In the genomic region with DNA sequence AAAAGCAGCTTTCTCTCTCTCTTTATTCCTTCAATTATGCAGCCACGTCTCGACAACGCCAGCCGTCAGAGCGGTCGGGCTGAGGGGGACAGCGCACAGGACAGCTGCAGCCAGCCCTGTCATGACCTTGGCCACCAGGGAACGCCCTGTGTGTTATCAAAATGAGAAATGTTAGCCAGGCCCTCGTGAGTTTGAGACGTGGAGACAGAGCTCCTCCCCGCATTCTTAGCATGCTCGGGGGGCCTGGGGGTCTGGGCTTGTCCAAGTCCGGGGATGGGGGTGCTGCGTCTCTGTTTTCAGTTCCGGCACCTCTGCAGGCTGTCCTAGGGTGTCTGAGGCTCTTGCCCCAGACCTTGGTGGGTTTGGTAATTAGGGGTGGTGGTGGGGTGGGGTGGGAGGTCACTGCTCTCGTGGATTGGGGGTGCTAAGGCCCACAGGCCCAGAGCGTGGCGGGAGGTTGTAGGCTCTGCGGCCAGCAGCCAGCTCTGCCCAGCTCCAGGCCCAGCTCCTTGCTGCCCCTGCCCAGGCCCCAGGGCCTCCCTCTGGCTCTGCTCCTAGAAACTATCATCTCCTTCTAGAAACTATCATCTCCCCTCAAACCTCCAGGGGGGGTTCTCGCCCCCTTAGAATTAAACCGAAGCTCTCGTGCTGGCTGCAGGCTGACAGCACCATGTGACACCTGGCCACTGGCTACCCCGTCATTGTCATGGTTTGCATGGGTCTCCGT, we compare ENCODE assay signal across 1 cellular context.
TF ChIP-seq lines count a peak whose summit lies in the region.

No MANE protein-coding gene starts in this region.

TF ChIP-seq in K562, 482 proteins besides CTCF, POLR2A, EP300 and RAD21 (continued from another document and continues in another):
- TF ChIP-seq, protein P1, sequence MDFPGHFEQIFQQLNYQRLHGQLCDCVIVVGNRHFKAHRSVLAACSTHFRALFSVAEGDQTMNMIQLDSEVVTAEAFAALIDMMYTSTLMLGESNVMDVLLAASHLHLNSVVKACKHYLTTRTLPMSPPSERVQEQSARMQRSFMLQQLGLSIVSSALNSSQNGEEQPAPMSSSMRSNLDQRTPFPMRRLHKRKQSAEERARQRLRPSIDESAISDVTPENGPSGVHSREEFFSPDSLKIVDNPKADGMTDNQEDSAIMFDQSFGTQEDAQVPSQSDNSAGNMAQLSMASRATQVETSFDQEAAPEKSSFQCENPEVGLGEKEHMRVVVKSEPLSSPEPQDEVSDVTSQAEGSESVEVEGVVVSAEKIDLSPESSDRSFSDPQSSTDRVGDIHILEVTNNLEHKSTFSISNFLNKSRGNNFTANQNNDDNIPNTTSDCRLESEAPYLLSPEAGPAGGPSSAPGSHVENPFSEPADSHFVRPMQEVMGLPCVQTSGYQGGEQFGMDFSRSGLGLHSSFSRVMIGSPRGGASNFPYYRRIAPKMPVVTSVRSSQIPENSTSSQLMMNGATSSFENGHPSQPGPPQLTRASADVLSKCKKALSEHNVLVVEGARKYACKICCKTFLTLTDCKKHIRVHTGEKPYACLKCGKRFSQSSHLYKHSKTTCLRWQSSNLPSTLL (IDR thresholded peaks at IDR 0.05) = no peak
- TF ChIP-seq ZKSCAN1 (IDR thresholded peaks at IDR 0.05; ENCODE audit: low read depth, low read length) = no peak
- TF ChIP-seq CBX3 (IDR thresholded peaks at IDR 0.05; ENCODE audit: borderline replicate concordance in 1 of 2, low read length in 2 of 2) = no peak
- TF ChIP-seq ZNF41 (CRISPR knock-in tag; conservative IDR thresholded peaks at IDR 0.05) = no peak
- TF ChIP-seq TCF3 (CRISPR knock-in tag; IDR thresholded peaks at IDR 0.05) = peak; percentile 59
- no peak for TF ChIP-seq ZBTB33 (CRISPR knock-in tag; IDR thresholded peaks at IDR 0.05)
- no peak for TF ChIP-seq TCFL5 (CRISPR knock-in tag; conservative IDR thresholded peaks at IDR 0.05)
- TF ChIP-seq CBFB (CRISPR knock-in tag; IDR thresholded peaks at IDR 0.05) = no peak
- no peak for TF ChIP-seq FOS (IDR thresholded peaks at IDR 0.05; ENCODE audit: extremely low read depth, insufficient read length)
- no peak for TF ChIP-seq HMG20A (CRISPR knock-in tag; conservative IDR thresholded peaks at IDR 0.05)
- TF ChIP-seq ZZZ3 (IDR thresholded peaks at IDR 0.05) = no peak
- TF ChIP-seq ZFP1 (CRISPR knock-in tag; IDR thresholded peaks at IDR 0.05) = no peak
- no peak for TF ChIP-seq NR2F6 (CRISPR knock-in tag; IDR thresholded peaks at IDR 0.05)
- TF ChIP-seq MEIS2 (IDR thresholded peaks at IDR 0.05; ENCODE audit: partially characterized antibody) = peak; percentile 67
- 0 out of 2 replicates have a peak, but pooled peaks have one; percentile 19 for TF ChIP-seq MGA (IDR thresholded peaks at IDR 0.05)
- TF ChIP-seq TFAP4 (CRISPR knock-in tag; IDR thresholded peaks at IDR 0.05; ENCODE audit: borderline replicate concordance) = peak; percentile 89
- TF ChIP-seq PCBP2 (IDR thresholded peaks at IDR 0.05; ENCODE audit: low read depth, low read length, poor library complexity, severe bottlenecking) = no peak
- no peak for TF ChIP-seq NCOA4 (IDR thresholded peaks at IDR 0.05; ENCODE audit: partially characterized antibody)
- no peak for TF ChIP-seq KHSRP (IDR thresholded peaks at IDR 0.05)
- no peak for TF ChIP-seq ZNF785 (CRISPR knock-in tag; IDR thresholded peaks at IDR 0.05)
- TF ChIP-seq JUNB (CRISPR knock-in tag; conservative IDR thresholded peaks at IDR 0.05) = no peak
- 0 out of 2 replicates have a peak, but pooled peaks have one; percentile 17 for TF ChIP-seq GATAD2B (IDR thresholded peaks at IDR 0.05; ENCODE audit: borderline replicate concordance)
- TF ChIP-seq, protein P2, sequence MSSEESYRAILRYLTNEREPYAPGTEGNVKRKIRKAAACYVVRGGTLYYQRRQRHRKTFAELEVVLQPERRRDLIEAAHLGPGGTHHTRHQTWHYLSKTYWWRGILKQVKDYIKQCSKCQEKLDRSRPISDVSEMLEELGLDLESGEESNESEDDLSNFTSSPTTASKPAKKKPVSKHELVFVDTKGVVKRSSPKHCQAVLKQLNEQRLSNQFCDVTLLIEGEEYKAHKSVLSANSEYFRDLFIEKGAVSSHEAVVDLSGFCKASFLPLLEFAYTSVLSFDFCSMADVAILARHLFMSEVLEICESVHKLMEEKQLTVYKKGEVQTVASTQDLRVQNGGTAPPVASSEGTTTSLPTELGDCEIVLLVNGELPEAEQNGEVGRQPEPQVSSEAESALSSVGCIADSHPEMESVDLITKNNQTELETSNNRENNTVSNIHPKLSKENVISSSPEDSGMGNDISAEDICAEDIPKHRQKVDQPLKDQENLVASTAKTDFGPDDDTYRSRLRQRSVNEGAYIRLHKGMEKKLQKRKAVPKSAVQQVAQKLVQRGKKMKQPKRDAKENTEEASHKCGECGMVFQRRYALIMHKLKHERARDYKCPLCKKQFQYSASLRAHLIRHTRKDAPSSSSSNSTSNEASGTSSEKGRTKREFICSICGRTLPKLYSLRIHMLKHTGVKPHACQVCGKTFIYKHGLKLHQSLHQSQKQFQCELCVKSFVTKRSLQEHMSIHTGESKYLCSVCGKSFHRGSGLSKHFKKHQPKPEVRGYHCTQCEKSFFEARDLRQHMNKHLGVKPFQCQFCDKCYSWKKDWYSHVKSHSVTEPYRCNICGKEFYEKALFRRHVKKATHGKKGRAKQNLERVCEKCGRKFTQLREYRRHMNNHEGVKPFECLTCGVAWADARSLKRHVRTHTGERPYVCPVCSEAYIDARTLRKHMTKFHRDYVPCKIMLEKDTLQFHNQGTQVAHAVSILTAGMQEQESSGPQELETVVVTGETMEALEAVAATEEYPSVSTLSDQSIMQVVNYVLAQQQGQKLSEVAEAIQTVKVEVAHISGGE (CRISPR knock-in tag; IDR thresholded peaks at IDR 0.05) = 0 out of 6 replicates have a peak, but pooled peaks of 1 of the 3 experiments have one; percentile 24
- TF ChIP-seq ATF1 (CRISPR knock-in tag; IDR thresholded peaks at IDR 0.05) = no peak
- no peak for TF ChIP-seq ATF1 (tag; IDR thresholded peaks at IDR 0.05)
- no peak for TF ChIP-seq MAFG (tag; conservative IDR thresholded peaks at IDR 0.05)
- no peak for TF ChIP-seq ZFP36 (IDR thresholded peaks at IDR 0.05; ENCODE audit: low read depth, low read length, partially characterized antibody)
- no peak for TF ChIP-seq RBM14 (IDR thresholded peaks at IDR 0.05; ENCODE audit: borderline replicate concordance, insufficient read depth, low read depth, low read length)
- peak; percentile 73 for TF ChIP-seq CBFA2T3 (IDR thresholded peaks at IDR 0.05)
- no peak for TF ChIP-seq ATF7 (IDR thresholded peaks at IDR 0.05)
- TF ChIP-seq, protein P3, sequence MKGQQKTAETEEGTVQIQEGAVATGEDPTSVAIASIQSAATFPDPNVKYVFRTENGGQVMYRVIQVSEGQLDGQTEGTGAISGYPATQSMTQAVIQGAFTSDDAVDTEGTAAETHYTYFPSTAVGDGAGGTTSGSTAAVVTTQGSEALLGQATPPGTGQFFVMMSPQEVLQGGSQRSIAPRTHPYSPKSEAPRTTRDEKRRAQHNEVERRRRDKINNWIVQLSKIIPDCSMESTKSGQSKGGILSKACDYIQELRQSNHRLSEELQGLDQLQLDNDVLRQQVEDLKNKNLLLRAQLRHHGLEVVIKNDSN (CRISPR knock-in tag; IDR thresholded peaks at IDR 0.05) = peak; percentile 59
- TF ChIP-seq NFIC (IDR thresholded peaks at IDR 0.05) = peak; percentile 18; the same call in 1 of the 2 replicates
- no peak for TF ChIP-seq MECOM (CRISPR knock-in tag; IDR thresholded peaks at IDR 0.05)
- TF ChIP-seq RUNX1 (IDR thresholded peaks at IDR 0.05; ENCODE audit: low read depth) = no peak
- TF ChIP-seq, protein P4, sequence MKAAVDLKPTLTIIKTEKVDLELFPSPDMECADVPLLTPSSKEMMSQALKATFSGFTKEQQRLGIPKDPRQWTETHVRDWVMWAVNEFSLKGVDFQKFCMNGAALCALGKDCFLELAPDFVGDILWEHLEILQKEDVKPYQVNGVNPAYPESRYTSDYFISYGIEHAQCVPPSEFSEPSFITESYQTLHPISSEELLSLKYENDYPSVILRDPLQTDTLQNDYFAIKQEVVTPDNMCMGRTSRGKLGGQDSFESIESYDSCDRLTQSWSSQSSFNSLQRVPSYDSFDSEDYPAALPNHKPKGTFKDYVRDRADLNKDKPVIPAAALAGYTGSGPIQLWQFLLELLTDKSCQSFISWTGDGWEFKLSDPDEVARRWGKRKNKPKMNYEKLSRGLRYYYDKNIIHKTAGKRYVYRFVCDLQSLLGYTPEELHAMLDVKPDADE (conservative IDR thresholded peaks at IDR 0.05; ENCODE audit: control insufficient read depth, low read depth, low read length) = no peak
- TF ChIP-seq ELF4 (CRISPR knock-in tag; IDR thresholded peaks at IDR 0.05) = no peak; the same call in 1 of the 2 replicates
- no peak for TF ChIP-seq ZNF140 (CRISPR knock-in tag; IDR thresholded peaks at IDR 0.05)
